In genomic region chr9:4717815-4718214, GRCh38 we compare ENCODE assay signal across 27 cellular contexts. TPM values are rescaled to one million over a fixed set of nuclear protein-coding genes. Genes with fewer than 3 reads are reported as not detected.
A peak's percentile ranks its signal among the peaks of the same experiment; 100 is the strongest.
DNase-seq lines count a peak whose midpoint lies in the region; ATAC-seq and TF ChIP-seq lines count a peak whose summit lies in the region.
"Had no signal": no experiment of that assay in that cellular context is flagged by ENCODE, and none has a peak within 500 bp of the region (broad histone marks: within the 10 kb centered on the region; RNA-seq: fewer than 3 reads in every experiment).

No MANE protein-coding gene starts in this region.

- H3K27me3 ChIP-seq in heart left ventricle = no peaks in the 10 kb centered on the region

- TF ChIP-seq POLR2A in heart left ventricle (IDR thresholded peaks at IDR 0.05) = no peak

- H3K4me3 Mint-ChIP-seq in T-helper 17 cell = no peak overlapping the region
- H3K4me3 Mint-ChIP-seq: HFFc6 had no signal

- ATAC-seq in T-helper 17 cell = no peak
- peak; percentile 75 to 89 (median 85) for ATAC-seq in heart left ventricle
- no peak for ATAC-seq in GM21367 (IDR thresholded peaks at IDR 0.05; ENCODE audit: unreplicated experiment)
- ATAC-seq: A549, K562, PC-3 had no signal

- H3K36me3 Mint-ChIP-seq in T-helper 17 cell (ENCODE audit: low read depth) = peaks cover 6% of the 10 kb centered on the region

- H3K4me1 ChIP-seq in heart left ventricle = no peaks in the 10 kb centered on the region
- H3K4me1 ChIP-seq: A549, HAP-1 had no signal

- DNase-seq in Ammon's horn (ENCODE audit: low spot score) (peak; percentile 3), T-helper 17 cell (no peak), heart left ventricle (no peak), putamen (ENCODE audit: low spot score) (peak; percentile 16), mucosa of gallbladder (ENCODE audit: low spot score) (no peak), NCI-H510A treated with DMSO at 0.1 percent for 48 hours (lab: John Stamatoyannopoulos, UW) (no peak)
- DNase-seq: AML-193; C1 segment of cervical spinal cord; CD4-positive, alpha-beta memory T cell; COR-L47; DMS53; GOT3; HFFc6; Kasumi-1; NCI-H1105; NCI-H146; NCI-H1930; NCI-H2107; NCI-H524 treated with DMSO at 0.1 percent for 48 hours; NCI-H774; NK-92 treated with Interleukin-12 subunit alpha and Interleukin-12 subunit beta, amount 100 ng/mL, for 24 hours; PC-3; SHP77 had no signal

- no peaks in the 10 kb centered on the region for H3K4me1 Mint-ChIP-seq in T-helper 17 cell
- H3K4me1 Mint-ChIP-seq: CD4-positive, alpha-beta memory T cell had no signal

- WGBS in heart left ventricle, 4 donors = 77 to 93% (median 82%) methylated on average over 3 to 4 of the region's 4 CpGs

- no peaks in the 10 kb centered on the region for H3K27me3 Mint-ChIP-seq in T-helper 17 cell
- H3K27me3 Mint-ChIP-seq: CD4-positive, alpha-beta memory T cell had no signal

- H3K9me3 ChIP-seq in T-helper 17 cell (ENCODE audit: control insufficient read depth, low read length, poor library complexity, severe bottlenecking) (no peaks in the 10 kb centered on the region), heart left ventricle (no peaks in the 10 kb centered on the region)
- H3K9me3 ChIP-seq: A549, HAP-1 had no signal

- intact Hi-C loops in heart left ventricle (cut with DNase I) = no loop called here

- H3K27ac Mint-ChIP-seq in T-helper 17 cell = peak overlapping the region; percentile 9
- H3K27ac Mint-ChIP-seq: HFFc6 had no signal

- peaks cover 3 to 95% (median 77%) of the 10 kb centered on the region in 9 donors for H3K36me3 ChIP-seq in heart left ventricle

- no peak overlapping the region for H3K4me3 ChIP-seq in heart left ventricle
- H3K4me3 ChIP-seq: A549, HAP-1, K562 had no signal

- H3K27ac ChIP-seq in heart left ventricle = no peak overlapping the region
- H3K27ac ChIP-seq: A549 had no signal

- no peak for TF ChIP-seq CTCF in heart left ventricle (IDR thresholded peaks at IDR 0.05)

RNA-seq across cellular contexts. Expression of gene AK3, which starts 23.2 kb away (rescaled TPM):
- total RNA-seq in T-helper 17 cell (10 to 100 TPM; 14.2 to 15.2 TPM), heart left ventricle (100 to 1,000 TPM; 117 to 231 (median 159) TPM), mucosa of gallbladder (40.9 TPM)
- polyA plus RNA-seq in heart left ventricle = 10 to 100 TPM; 47.8 to 49.1 TPM

RNA-seq across cellular contexts. Expression of gene CDC37L1, which starts 38.4 kb away (rescaled TPM):
- total RNA-seq in T-helper 17 cell (10 to 100 TPM; 18.2 to 20.1 TPM), heart left ventricle (100 to 1,000 TPM in 1 of 9 donors, 10 to 100 TPM in 8; 29.3 to 100 (median 34.9) TPM), mucosa of gallbladder (24.9 TPM)
- polyA plus RNA-seq in heart left ventricle = 10 to 100 TPM; 15.6 to 92.9 TPM

RNA-seq across cellular contexts. Expression of gene SPATA6L, which starts 51.5 kb away (rescaled TPM):
- total RNA-seq in T-helper 17 cell (1 to 10 TPM; 5.7 to 9.2 TPM), heart left ventricle (1 to 10 TPM in 3 of 9 donors, under 1 TPM in 5, not detected in 1; 0.37 to 2.1 (median 0.59) TPM), mucosa of gallbladder (25.0 TPM)
- under 1 TPM; 0.14 to 0.23 TPM for polyA plus RNA-seq in heart left ventricle
- total RNA-seq: PC-3 had no signal
- polyA plus RNA-seq: CD4-positive, alpha-beta memory T cell had no signal

RNA-seq across cellular contexts. Expression of gene PLPP6, which starts 55.7 kb away (rescaled TPM):
- total RNA-seq in T-helper 17 cell (1 to 10 TPM; 5.9 to 7.7 TPM), heart left ventricle (1 to 10 TPM; 2.4 to 5.4 (median 3.6) TPM), mucosa of gallbladder (9.2 TPM)
- polyA plus RNA-seq in heart left ventricle = 1 to 10 TPM; 1.0 to 2.6 TPM

Comparison
In these comparisons a context has a peak if more than half of its experiments do, and no peak if none do; other contexts are left out.
1. DNase-seq: peak in Ammon's horn (single experiment) and putamen (single experiment); none in T-helper 17 cell (0 of 3), heart left ventricle (0 of 5), mucosa of gallbladder (single experiment) and NCI-H510A treated with DMSO at 0.1 percent for 48 hours (single experiment).
2. ATAC-seq: peak in heart left ventricle (4 of 4); none in T-helper 17 cell (single experiment) and GM21367 (single experiment).